ENCODE assay signal across 8 cellular contexts in genomic region chr11:86978756-86979608, GRCh38. TPM values are rescaled to one million over a fixed set of nuclear protein-coding genes. Genes with fewer than 3 reads are reported as not detected.
DNase-seq lines count a peak whose midpoint lies in the region; ATAC-seq and TF ChIP-seq lines count a peak whose summit lies in the region.

No MANE protein-coding gene starts in this region.

- H3K4me3 ChIP-seq in SK-N-MC (peak overlapping the region; percentile 32), fibroblast of villous mesenchyme (ENCODE audit: low read depth, low read length) (no peak overlapping the region)

- H3K36me3 ChIP-seq in SK-N-MC (ENCODE audit: insufficient read depth, low read length): no peaks in the 10 kb centered on the region

- TF ChIP-seq CTCF in GM10266 (IDR thresholded peaks at IDR 0.05; ENCODE audit: control insufficient read depth, insufficient read depth, low read depth, missing control alignments) (peak; percentile 58), fibroblast of villous mesenchyme (IDR thresholded peaks at IDR 0.05; ENCODE audit: insufficient read depth, low read depth, low read length) (peak; percentile 72)

- peak overlapping the region; percentile 13; the same call in 1 of the 2 replicates for H3K27ac ChIP-seq in SK-N-MC

- no peaks in the 10 kb centered on the region for H3K9me3 ChIP-seq in SK-N-MC (ENCODE audit: low read depth, low read length)

- ATAC-seq in HG03280 (IDR thresholded peaks at IDR 0.05; ENCODE audit: unreplicated experiment): peak; percentile 73
- peak; percentile 66 for ATAC-seq in stimulated activated naive CD8-positive, alpha-beta T cell treated with anti-CD3 and anti-CD28 coated beads, Interleukin-15, Interleukin-2, amounts not matched to agents 100 U/mL and 50 U/mL, for 24 hours
- no peak for ATAC-seq in GM18517 (IDR thresholded peaks at IDR 0.05; ENCODE audit: unreplicated experiment)
- ATAC-seq in GM21390 (IDR thresholded peaks at IDR 0.05; ENCODE audit: unreplicated experiment): no peak

- peak; percentile 18 for DNase-seq in A172 (ENCODE audit: low spot score)
- DNase-seq in GM10266 (ENCODE audit: extremely low spot score): peak; percentile 36
- peak; percentile 76 for DNase-seq in SK-N-MC (ENCODE audit: low read depth, low spot score)
- DNase-seq in fibroblast of villous mesenchyme (ENCODE audit: low read depth): peak; percentile 71
- no peak for DNase-seq in stimulated activated naive CD8-positive, alpha-beta T cell treated with anti-CD3 and anti-CD28 coated beads, Interleukin-15, Interleukin-2, amounts not matched to agents 100 U/mL and 50 U/mL, for 24 hours

- no peak overlapping the region for H3K9ac ChIP-seq in SK-N-MC (ENCODE audit: insufficient read length)

RNA-seq across cellular contexts. Expression of gene FZD4, which starts 23.8 kb away (rescaled TPM):
- total RNA-seq in A172 (2014; rRNA removed; shearing (Covaris generic)): 2.0 and 2.8 TPM in 2 replicates
- total RNA-seq in fibroblast of villous mesenchyme: 13.5 and 17.3 TPM in 2 replicates

RNA-seq across cellular contexts. Expression of gene TMEM135, which starts 58.8 kb away (rescaled TPM):
- total RNA-seq in A172 (2014; rRNA removed; shearing (Covaris generic)): 18.7 and 173 TPM in 2 replicates
- 30.0 and 35.4 TPM in 2 replicates for total RNA-seq in fibroblast of villous mesenchyme

Comparison
In these comparisons a context has a peak if more than half of its experiments do, and no peak if none do; other contexts are left out.
1. ATAC-seq: peak in HG03280 (single experiment) and stimulated activated naive CD8-positive, alpha-beta T cell treated with anti-CD3 and anti-CD28 coated beads, Interleukin-15, Interleukin-2, amounts not matched to agents 100 U/mL and 50 U/mL, for 24 hours (single experiment); none in GM18517 (single experiment) and GM21390 (single experiment).